10 cellular contexts compared by ENCODE assay signal in the genomic region with DNA sequence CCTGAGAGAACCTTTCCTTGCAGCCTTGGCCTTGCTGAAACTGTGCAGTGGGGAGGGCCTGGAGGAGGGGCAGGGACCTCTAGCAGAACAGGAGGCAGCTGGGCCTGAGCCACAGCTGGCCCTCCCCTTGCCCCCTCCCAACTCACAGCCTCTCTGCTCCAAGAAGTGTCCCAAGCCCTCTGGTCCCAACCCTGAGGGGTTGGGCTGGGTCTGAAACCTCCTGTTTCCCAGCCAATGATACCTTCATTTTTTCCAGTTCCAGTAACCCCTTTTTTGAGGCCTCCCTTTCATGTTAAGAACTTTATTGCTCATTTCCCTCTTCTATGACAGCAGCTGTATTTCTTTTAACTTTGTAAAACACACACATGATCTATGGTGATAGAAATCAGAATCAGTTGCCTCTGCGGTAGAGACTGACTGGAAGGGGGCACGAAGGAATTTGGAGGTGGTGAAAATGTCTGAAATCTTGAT. TPM values are rescaled to one million over a fixed set of nuclear protein-coding genes. Genes with fewer than 3 reads are reported as not detected.
DNase-seq lines count a peak whose midpoint lies in the region; TF ChIP-seq lines count a peak whose summit lies in the region.
"Had no signal": no experiment of that assay in that cellular context is flagged by ENCODE, and none has a peak within 500 bp of the region (broad histone marks: within the 10 kb centered on the region; RNA-seq: fewer than 3 reads in every experiment).

No MANE protein-coding gene starts in this region.

- H3K9me3 ChIP-seq in H9 (ENCODE audit: control insufficient read depth, low read depth, low read length), result no peaks in the 10 kb centered on the region
- no peaks in the 10 kb centered on the region for H3K9me3 ChIP-seq in right atrium auricular region

- peak overlapping the region; percentile 19; the same call in 1 of the 2 replicates for H3K14ac ChIP-seq in H9 (ENCODE audit: insufficient read depth, low read length)

- H4K8ac ChIP-seq in H9 (replicated peaks; ENCODE audit: insufficient read length, low read depth, low read length), result no peak overlapping the region

- H2BK120ac ChIP-seq in H9 (ENCODE audit: low read depth, low read length, poor library complexity, severe bottlenecking), result no peak overlapping the region

- no peak overlapping the region for H2BK12ac ChIP-seq in H9 (ENCODE audit: insufficient read length, low read depth, low read length)

- no peak overlapping the region for H3K27ac ChIP-seq in H9 (ENCODE audit: insufficient read length, low read depth, low read length)
- H3K27ac ChIP-seq in right atrium auricular region, result peak overlapping the region; percentile 88 to 100

- no CpG with 5 or more reads among the region's 2 CpGs for WGBS in H9 (ENCODE audit: extremely low coverage, insufficient read length, low lambda C conversion rate)

- H3K36me3 Mint-ChIP-seq in H9 (ENCODE audit: insufficient read depth in 1 of 3, low read depth in 3 of 3), result no peaks in the 10 kb centered on the region
- H3K36me3 Mint-ChIP-seq: natural killer cell had no signal

- peaks cover 49 to 53% of the 10 kb centered on the region in 2 experiments for H3K4me1 Mint-ChIP-seq in H9

- H2BK20ac ChIP-seq in H9 (ENCODE audit: low read depth, low read length, poor library complexity, severe bottlenecking), result no peak overlapping the region

- H3K79me2 ChIP-seq in H9 (ENCODE audit: insufficient read depth, low read length), result no peaks in the 10 kb centered on the region

- H3K4me2 ChIP-seq in H9 (ENCODE audit: insufficient read depth, insufficient read length, low read length), result peak overlapping the region; percentile 3

- no peak overlapping the region for H3K4ac ChIP-seq in H9 (ENCODE audit: low read depth, low read length)

- H3K27ac Mint-ChIP-seq in H9, result peak overlapping the region; percentile 27 to 95 (median 63); a peak in 6 of 7 replicates
- H3K27ac Mint-ChIP-seq: natural killer cell had no signal

- H3K4me1 ChIP-seq in H9 (ENCODE audit: insufficient read depth, low read length), result peaks cover 18% of the 10 kb centered on the region; the same call in 1 of the 2 replicates
- H3K4me1 ChIP-seq in right atrium auricular region, result peaks cover 0 to 67% of the 10 kb centered on the region in 2 donors

- peaks cover 7% of the 10 kb centered on the region for H3K27me3 Mint-ChIP-seq in H9 (ENCODE audit: low read depth)

- no peak overlapping the region for H3K56ac ChIP-seq in H9 (ENCODE audit: insufficient read length, low read depth, low read length)

- DNase-seq in H9, result no peak
- peak; percentile 49 to 62 for DNase-seq in activated CD4-positive, alpha-beta T cell treated with anti-CD3 and anti-CD28 coated beads, Interleukin-2, amount 50 U/mL, for 48 hours
- DNase-seq in right atrium auricular region (ENCODE audit: low spot score), result no peak
- peak in 4 of 6 experiments; percentile 15 to 44 (median 32) for DNase-seq in stimulated activated naive CD4-positive, alpha-beta T cell (lab: John Stamatoyannopoulos, UW)
- DNase-seq in RKO (ENCODE audit: low spot score), result no peak
- DNase-seq in NCI-H1436 (lab: John Stamatoyannopoulos, UW), result no peak
- no peak for DNase-seq in dedifferentiated amniotic fluid mesenchymal stem cell (ENCODE audit: extremely low spot score)
- no peak for DNase-seq in NCI-H446 (lab: John Stamatoyannopoulos, UW)
- DNase-seq: natural killer cell, NCI-H2081 treated with DMSO at 0.1 percent for 48 hours had no signal

- no peaks in the 10 kb centered on the region for H3K79me1 ChIP-seq in H9 (ENCODE audit: insufficient read depth, low read depth, low read length, poor library complexity, severe bottlenecking)

- H3K23ac ChIP-seq in H9 (ENCODE audit: insufficient read length, low read depth, low read length), result no peak overlapping the region

- no peaks in the 10 kb centered on the region for H3K9me3 Mint-ChIP-seq in H9
- H3K9me3 Mint-ChIP-seq: natural killer cell had no signal

- 0 out of 5 replicates have a peak overlapping the region, but pooled peaks of 1 of the 2 experiments have one; percentile 33 for H3K4me3 Mint-ChIP-seq in H9
- H3K4me3 Mint-ChIP-seq: natural killer cell had no signal

- H3K27me3 ChIP-seq in H9 (ENCODE audit: insufficient read depth, low read length), result no peaks in the 10 kb centered on the region; the same call in 1 of the 2 replicates
- no peaks in the 10 kb centered on the region for H3K27me3 ChIP-seq in right atrium auricular region

- no peak overlapping the region for H4K91ac ChIP-seq in H9 (ENCODE audit: insufficient read length, low read depth, low read length)

- no peak overlapping the region for H2BK15ac ChIP-seq in H9 (ENCODE audit: low read depth, low read length)

- H2AFZ ChIP-seq in H9 (ENCODE audit: low read length), result no peak overlapping the region

- no peaks in the 10 kb centered on the region for H4K20me1 ChIP-seq in H9 (ENCODE audit: control insufficient read depth, insufficient read depth, insufficient read length)

- H4K5ac ChIP-seq in H9 (ENCODE audit: insufficient read length, low read depth, low read length), result no peak overlapping the region

- no peaks in the 10 kb centered on the region for H3K23me2 ChIP-seq in H9 (ENCODE audit: insufficient read length, low read depth, low read length, poor library complexity, severe bottlenecking)

- no peak overlapping the region for H2BK5ac ChIP-seq in H9 (ENCODE audit: insufficient read length, low read length)

- H2AK5ac ChIP-seq in H9 (ENCODE audit: insufficient read length, low read length), result no peak overlapping the region

- H3K9ac ChIP-seq in H9 (ENCODE audit: extremely low read depth, insufficient read length, low read length), result no peak overlapping the region

- H3T11ph ChIP-seq in H9 (ENCODE audit: low read length), result no peak overlapping the region

- H3K36me3 ChIP-seq in right atrium auricular region, result no peaks in the 10 kb centered on the region

- TF ChIP-seq CTCF in H9 (conservative IDR thresholded peaks at IDR 0.05), result no peak
- no peak for TF ChIP-seq CTCF in right atrium auricular region (IDR thresholded peaks at IDR 0.05)

- H3K18ac ChIP-seq in H9 (ENCODE audit: insufficient read length, low read depth, low read length), result peak overlapping the region; percentile 1

- no peak overlapping the region for H3K4me3 ChIP-seq in right atrium auricular region

RNA-seq across cellular contexts. Expression of gene ARMC12, which starts 17.9 kb away (rescaled TPM):
- 1.5 and 1.7 TPM in 2 replicates for total RNA-seq in H9 (2021)
- under 1 TPM in 1 of 2 donors, not detected in 1; 0.39 TPM for total RNA-seq in right atrium auricular region

RNA-seq across cellular contexts. Expression of gene FKBP5, which starts 30.2 kb away (rescaled TPM):
- total RNA-seq in H9 (2021), result 32.9 and 33.9 TPM in 2 replicates
- 100 to 1,000 TPM; 135 TPM for total RNA-seq in right atrium auricular region

RNA-seq across cellular contexts. Expression of gene CLPSL2, which starts 57.5 kb away (rescaled TPM):
- total RNA-seq in H9 (2021) (4.4 and 6.0 TPM in 2 replicates), right atrium auricular region (not detected)
- total RNA-seq: natural killer cell had no signal

Comparison
In these comparisons a context has a peak if more than half of its experiments do, and no peak if none do; other contexts are left out.
1. DNase-seq: peak in activated CD4-positive, alpha-beta T cell treated with anti-CD3 and anti-CD28 coated beads, Interleukin-2, amount 50 U/mL, for 48 hours (2 of 2) and stimulated activated naive CD4-positive, alpha-beta T cell (4 of 6); none in H9 (single experiment), right atrium auricular region (single experiment), RKO (single experiment), NCI-H1436 (single experiment), dedifferentiated amniotic fluid mesenchymal stem cell (single experiment) and NCI-H446 (0 of 2).